8 cellular contexts compared by ENCODE assay signal in the genomic region with DNA sequence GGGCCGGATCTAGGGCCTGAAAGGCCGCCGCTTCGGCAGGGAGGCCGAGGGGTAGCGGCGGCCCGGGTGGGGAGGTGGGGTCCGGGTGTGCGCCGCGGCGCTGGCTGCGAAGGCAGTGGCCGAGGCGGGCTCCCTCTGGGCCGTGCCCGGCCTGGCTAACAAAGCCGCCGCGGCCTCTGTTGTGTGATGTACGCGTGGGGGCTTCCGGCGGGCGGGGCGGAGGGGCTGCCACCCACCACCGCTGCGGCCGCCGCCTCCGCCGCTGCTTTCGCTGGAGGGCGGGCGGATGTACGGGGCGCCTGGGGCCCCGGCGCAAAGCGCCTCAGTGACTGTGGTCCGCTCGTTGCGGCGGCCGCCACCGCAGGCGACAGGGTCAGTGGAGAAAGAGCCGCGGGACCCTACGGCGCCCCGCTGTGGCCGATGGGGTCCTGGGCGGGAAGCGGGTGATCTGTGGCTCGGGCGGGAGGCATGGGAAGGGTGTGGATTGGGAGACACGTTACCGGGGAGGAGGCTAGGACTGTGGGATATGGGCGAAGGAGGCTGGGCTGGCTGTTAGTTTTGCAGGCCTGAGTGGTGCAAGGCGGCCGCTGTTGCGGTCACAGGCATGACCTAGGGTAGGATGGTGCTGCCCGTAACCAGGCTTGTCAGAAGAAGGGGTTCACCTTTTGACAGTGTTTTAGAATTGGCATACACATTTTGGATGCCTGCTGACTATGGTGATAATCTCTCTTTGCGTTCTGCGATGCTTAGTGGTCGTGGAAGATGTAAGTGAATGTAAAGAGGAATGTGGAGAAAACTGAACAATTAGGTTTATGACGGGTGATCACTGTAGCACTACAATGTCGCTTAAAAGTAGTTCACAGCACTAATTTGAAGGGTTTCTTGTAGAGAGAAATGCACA. TPM values are rescaled to one million over a fixed set of nuclear protein-coding genes. Genes with fewer than 3 reads are reported as not detected.
A peak's percentile ranks its signal among the peaks of the same experiment; 100 is the strongest.
DNase-seq lines count a peak whose midpoint lies in the region; ATAC-seq lines count a peak whose summit lies in the region.

No MANE protein-coding gene starts in this region.

- ATAC-seq in HG02870 (IDR thresholded peaks at IDR 0.05; ENCODE audit: unreplicated experiment) = peak; percentile 24

- DNase-seq in SIG-M5 treated with dmso at 0.1 percent for 504 hours (lab: John Stamatoyannopoulos, UW; ENCODE audit: unreplicated experiment) (peak; percentile 40), SIG-M5 (lab: John Stamatoyannopoulos, UW) (no peak), NCI-H2171 (lab: John Stamatoyannopoulos, UW) (peak; percentile 30), ecto neural progenitor cell (ENCODE audit: low spot score) (peak; percentile 82), lung microvascular endothelial cell (ENCODE audit: low read depth in 2 of 2) (peak; percentile 73 to 79)
- peak; percentile 60 to 66 for DNase-seq in activated CD4-positive, alpha-beta T cell treated with anti-CD3 and anti-CD28 coated beads, Interleukin-2, amount 50 U/mL, for 48 hours
- DNase-seq in stimulated activated CD4-positive, alpha-beta T cell treated with anti-CD3 and anti-CD28 coated beads, TNF-alpha, amount 100 ng/mL, for 48 hours (ENCODE audit: low read depth in 3 of 3) = peak; percentile 24 to 46 (median 36)

RNA-seq across cellular contexts. Expression of a gene that starts 0.7 kb away (rescaled TPM):
- total RNA-seq in lung microvascular endothelial cell = 392 and 474 TPM in 2 replicates

RNA-seq across cellular contexts. Expression of a gene that starts 52.1 kb away (rescaled TPM):
- 46.9 and 87.5 TPM in 2 replicates for total RNA-seq in lung microvascular endothelial cell
